ENCODE assay signal across 17 cellular contexts in the genomic region with DNA sequence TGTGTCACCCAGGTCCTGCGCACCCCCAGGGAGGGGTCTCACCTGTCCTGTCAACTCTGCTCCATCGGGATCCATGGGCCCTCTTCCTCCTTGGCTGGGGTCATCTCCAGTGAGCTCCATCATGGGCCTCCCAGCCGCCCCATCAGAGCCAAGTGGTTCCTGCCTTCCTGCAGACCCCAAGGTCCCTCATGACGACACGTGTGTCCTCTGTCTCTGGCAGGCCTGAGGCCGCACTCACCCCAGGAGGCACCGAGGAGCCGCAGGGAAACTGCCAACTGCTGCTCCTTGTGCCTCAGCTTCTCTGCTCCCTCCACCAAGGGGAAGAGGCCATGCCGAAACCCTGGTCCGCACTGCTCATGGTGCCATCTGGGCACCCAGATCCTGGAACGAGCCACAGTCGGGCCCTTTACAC. TPM values are rescaled to one million over a fixed set of nuclear protein-coding genes. Genes with fewer than 3 reads are reported as not detected.
A peak's percentile ranks its signal among the peaks of the same experiment; 100 is the strongest.
DNase-seq lines count a peak whose midpoint lies in the region; ATAC-seq and TF ChIP-seq lines count a peak whose summit lies in the region.
"Had no signal": no experiment of that assay in that cellular context is flagged by ENCODE, and none has a peak within 500 bp of the region (broad histone marks: within the 10 kb centered on the region; RNA-seq: fewer than 3 reads in every experiment).

No MANE protein-coding gene starts in this region.

- H3K4me1 ChIP-seq in left ventricle myocardium inferior: peaks cover 35% of the 10 kb centered on the region
- H3K4me1 ChIP-seq in ectodermal cell (ENCODE audit: control insufficient read depth, insufficient read depth, low read length): peaks cover 14% of the 10 kb centered on the region
- no peaks in the 10 kb centered on the region for H3K4me1 ChIP-seq in mucosa of descending colon (ENCODE audit: low read depth)
- no peaks in the 10 kb centered on the region for H3K4me1 ChIP-seq in thymus (ENCODE audit: control insufficient read depth, insufficient read depth, low read length)
- peaks cover 0 to 47% (median 12%) of the 10 kb centered on the region in 3 donors for H3K4me1 ChIP-seq in gastroesophageal sphincter

- H3K36me3 ChIP-seq in left ventricle myocardium inferior (peaks cover 12% of the 10 kb centered on the region), ectodermal cell (ENCODE audit: control insufficient read depth, insufficient read depth, low read length) (no peaks in the 10 kb centered on the region), mucosa of descending colon (ENCODE audit: low read depth) (no peaks in the 10 kb centered on the region), thymus (ENCODE audit: control insufficient read depth, insufficient read depth) (no peaks in the 10 kb centered on the region), gastroesophageal sphincter (peaks cover 0 to 12% of the 10 kb centered on the region in 2 donors)

- WGBS in ectodermal cell, 2 experiments: 94 to 95% methylated on average over 12 of the region's 12 CpGs
- WGBS in thymus: 92% methylated on average over 12 of the region's 12 CpGs
- WGBS in gastroesophageal sphincter (ENCODE audit: low coverage in 1 of 2), 2 donors: 72% methylated on average over 4 of the region's 12 CpGs; no CpG with 5 or more reads in 1 of the 2 donors

- H3K9me3 ChIP-seq in left ventricle myocardium inferior (replicated peaks) (peaks cover 3% of the 10 kb centered on the region), ectodermal cell (ENCODE audit: control insufficient read depth, low read length) (no peaks in the 10 kb centered on the region), mucosa of descending colon (no peaks in the 10 kb centered on the region), thymus (ENCODE audit: control insufficient read depth) (no peaks in the 10 kb centered on the region), gastroesophageal sphincter (peaks cover 0 to 2% (median 0%) of the 10 kb centered on the region in 3 donors)

- no peak overlapping the region for H3K27ac ChIP-seq in left ventricle myocardium inferior (replicated peaks)
- H3K27ac ChIP-seq in ectodermal cell (ENCODE audit: insufficient read depth, low read depth, low read length, poor library complexity, severe bottlenecking): peak overlapping the region; percentile 11
- peak overlapping the region; percentile 9 for H3K27ac ChIP-seq in thymus (ENCODE audit: low read depth)
- H3K27ac ChIP-seq in gastroesophageal sphincter: no peak overlapping the region

- H3K27me3 ChIP-seq in left ventricle myocardium inferior (ENCODE audit: low read depth): no peaks in the 10 kb centered on the region
- no peaks in the 10 kb centered on the region for H3K27me3 ChIP-seq in ectodermal cell (ENCODE audit: control insufficient read depth, insufficient read depth, low read length, poor library complexity, severe bottlenecking)
- H3K27me3 ChIP-seq in thymus (ENCODE audit: control insufficient read depth, insufficient read depth): no peaks in the 10 kb centered on the region
- H3K27me3 ChIP-seq in gastroesophageal sphincter: peaks cover 35% of the 10 kb centered on the region

- H3K4me3 ChIP-seq in left ventricle myocardium inferior (no peak overlapping the region), ectodermal cell (ENCODE audit: insufficient read depth, low read depth, low read length) (no peak overlapping the region), mucosa of descending colon (no peak overlapping the region), thymus (ENCODE audit: low read length) (no peak overlapping the region), gastroesophageal sphincter (no peak overlapping the region)

- no peak for TF ChIP-seq EP300 in gastroesophageal sphincter (IDR thresholded peaks at IDR 0.05)

- no peak for TF ChIP-seq POLR2A in gastroesophageal sphincter (IDR thresholded peaks at IDR 0.05)

- peak; percentile 18 for DNase-seq in left cardiac atrium
- no peak for DNase-seq in left ventricle myocardium inferior
- peak in 2 of 3 donors; percentile 10 to 33 for DNase-seq in mucosa of descending colon
- no peak for DNase-seq in NCI-H1092 (lab: John Stamatoyannopoulos, UW)
- DNase-seq: CD4-positive, CD25-positive, alpha-beta regulatory T cell; DMS79; HCEC 1CT; NCI-H1105 treated with DMSO at 0.1 percent for 48 hours; NCI-H2081; NCI-H2171; NCI-H345; NCI-H774 had no signal

- intact Hi-C loops in left cardiac atrium (cut with DNase I): loop anchor here in 1 of 2 donors (10.0 kb wide), 1 partner anchor 297 kb away; no protein-coding TSS in a partner anchor
- intact Hi-C loops in left ventricle myocardium inferior (cut with micrococcal nuclease): no loop called here
- intact Hi-C loops in mucosa of descending colon (cut with DNase I, micrococcal nuclease): no loop called here

- ATAC-seq in left cardiac atrium (no peak), mucosa of descending colon (no peak), GM19452 (IDR thresholded peaks at IDR 0.05; ENCODE audit: unreplicated experiment) (no peak), gastroesophageal sphincter (no peak)
- ATAC-seq: Panc1 had no signal

- TF ChIP-seq CTCF in left ventricle myocardium inferior (IDR thresholded peaks at IDR 0.05; ENCODE audit: borderline replicate concordance) (no peak), mucosa of descending colon (IDR thresholded peaks at IDR 0.05) (no peak), gastroesophageal sphincter (IDR thresholded peaks at IDR 0.05) (no peak)

RNA-seq across cellular contexts. Expression of gene COL18A1, which starts 46.8 kb away (rescaled TPM):
- total RNA-seq in left cardiac atrium: 100 to 1,000 TPM in 1 of 2 donors, 10 to 100 TPM in 1; 53.4 to 104 TPM
- 66.5 TPM for total RNA-seq in left ventricle myocardium inferior
- polyA plus RNA-seq in ectodermal cell (2013, experiment 1 of 4): 96.1 TPM
- 99.8 TPM for polyA plus RNA-seq in ectodermal cell (2013, experiment 2 of 4)
- polyA plus RNA-seq in ectodermal cell (2013, experiment 3 of 4): 88.8 TPM
- polyA plus RNA-seq in ectodermal cell (2013, experiment 4 of 4): 88.6 TPM
- 10 to 100 TPM in 2 of 3 donors, 1 to 10 TPM in 1; 4.6 to 46.9 (median 21.3) TPM for total RNA-seq in mucosa of descending colon
- polyA plus RNA-seq in thymus: 58.6 TPM
- 100 to 1,000 TPM in 1 of 4 donors, 10 to 100 TPM in 3; 69.3 to 116 (median 78.4) TPM for total RNA-seq in gastroesophageal sphincter

Comparison
In these comparisons a context has a peak if more than half of its experiments do, and no peak if none do; other contexts are left out.
1. DNase-seq: peak in left cardiac atrium (single experiment) and mucosa of descending colon (2 of 3); none in left ventricle myocardium inferior (single experiment) and NCI-H1092 (single experiment).
2. H3K27ac ChIP-seq: peak in ectodermal cell (single experiment) and thymus (single experiment); none in left ventricle myocardium inferior (single experiment) and gastroesophageal sphincter (0 of 4).